ENCODE assay signal across 28 cellular contexts in genomic region chr7:133613250-133613649, GRCh38.
"Had no signal": no experiment of that assay in that cellular context is flagged by ENCODE, and none has a peak within 500 bp of the region (broad histone marks: within the 10 kb centered on the region; RNA-seq: fewer than 3 reads in every experiment).

No MANE protein-coding gene starts in this region.

- H3K27me3 Mint-ChIP-seq: naive B cell; natural killer cell treated with Interleukin-12 subunit alpha and Interleukin-12 subunit beta and Interleukin-15 and Interleukin-18, amount 100 ng/mL, for 72 hours; progenitor cell of endocrine pancreas; stimulated activated naive B cell treated with anti-CD40 and anti-IgM and Interleukin-4, amounts not matched to agents 10 μg/mL and 1 μg/mL and 100 μg/mL, for 72 hours; stimulated activated naive CD8-positive, alpha-beta T cell treated with anti-CD3 and anti-CD28 coated beads, Interleukin-15, Interleukin-2, amounts not matched to agents 100 ng/mL and 50 ng/mL, for 24 hours had no signal

- H3K9me3 ChIP-seq: esophagus muscularis mucosa, gastroesophageal sphincter, heart right ventricle, left lung, mucosa of descending colon, right lobe of liver, suprapubic skin had no signal

- H3K4me3 Mint-ChIP-seq: endodermal cell; mesothelial cell of epicardium; naive B cell; natural killer cell treated with Interleukin-12 subunit alpha and Interleukin-12 subunit beta and Interleukin-15 and Interleukin-18, amount 100 ng/mL, for 72 hours; neural progenitor cell; stimulated activated naive B cell treated with anti-CD40 and anti-IgM and Interleukin-4, amounts not matched to agents 10 μg/mL and 1 μg/mL and 100 μg/mL, for 72 hours; stimulated activated naive CD8-positive, alpha-beta T cell treated with anti-CD3 and anti-CD28 coated beads, Interleukin-15, Interleukin-2, amounts not matched to agents 100 ng/mL and 50 ng/mL, for 24 hours; type B pancreatic cell had no signal

- H3K36me3 Mint-ChIP-seq: mesothelial cell of epicardium; natural killer cell treated with Interleukin-12 subunit alpha and Interleukin-12 subunit beta and Interleukin-15 and Interleukin-18, amount 100 ng/mL, for 72 hours; neural progenitor cell; type B pancreatic cell had no signal

- H3K9ac ChIP-seq: neural progenitor cell, parathyroid adenoma had no signal

- H3K4me3 ChIP-seq: dorsolateral prefrontal cortex, esophagus muscularis mucosa, gastroesophageal sphincter, heart right ventricle, left lung, mucosa of descending colon, neural progenitor cell, right lobe of liver, suprapubic skin had no signal

- H3K27ac ChIP-seq: dorsolateral prefrontal cortex, esophagus muscularis mucosa, foreskin keratinocyte, gastroesophageal sphincter, heart right ventricle, left lung, neural progenitor cell, parathyroid adenoma, right lobe of liver, suprapubic skin had no signal

- H3K27ac Mint-ChIP-seq: mesothelial cell of epicardium; natural killer cell treated with Interleukin-12 subunit alpha and Interleukin-12 subunit beta and Interleukin-15 and Interleukin-18, amount 100 ng/mL, for 72 hours; neural progenitor cell; progenitor cell of endocrine pancreas; stimulated activated naive B cell treated with anti-CD40 and anti-IgM and Interleukin-4, amounts not matched to agents 10 μg/mL and 1 μg/mL and 100 μg/mL, for 72 hours; type B pancreatic cell had no signal

- DNase-seq: dorsolateral prefrontal cortex; effector CD4-positive, alpha-beta T cell; endodermal cell; foreskin keratinocyte; glutamatergic neuron; heart right ventricle; hippocampal formation; left cardiac atrium; left lung; mesenchymal stem cell; mucosa of descending colon; naive B cell; right lobe of liver; small intestine; stimulated activated CD4-positive, alpha-beta T cell treated with anti-CD3 and anti-CD28 coated beads, Interleukin-15, amount 100 ng/mL, for 24 hours; stimulated activated CD4-positive, alpha-beta T cell treated with anti-CD3 and anti-CD28 coated beads, Interleukin-2, amount 100 ng/mL, for 48 hours; stimulated activated naive B cell treated with anti-CD40 and anti-IgM and Interleukin-4, amounts not matched to agents 10 μg/mL and 1 μg/mL and 100 μg/mL, for 72 hours had no signal

- H3K27me3 ChIP-seq: dorsolateral prefrontal cortex, esophagus muscularis mucosa, foreskin keratinocyte, gastroesophageal sphincter, heart right ventricle, left lung, neural progenitor cell, right lobe of liver, suprapubic skin had no signal

- H3K9me3 Mint-ChIP-seq: endodermal cell; natural killer cell treated with Interleukin-12 subunit alpha and Interleukin-12 subunit beta and Interleukin-15 and Interleukin-18, amount 100 ng/mL, for 72 hours; neural progenitor cell; stimulated activated naive B cell treated with anti-CD40 and anti-IgM and Interleukin-4, amounts not matched to agents 10 μg/mL and 1 μg/mL and 100 μg/mL, for 72 hours; stimulated activated naive CD8-positive, alpha-beta T cell treated with anti-CD3 and anti-CD28 coated beads, Interleukin-15, Interleukin-2, amounts not matched to agents 100 ng/mL and 50 ng/mL, for 24 hours; type B pancreatic cell had no signal

- FAIRE-seq: endothelial cell of umbilical vein, small intestine had no signal

- H3K4me1 ChIP-seq: esophagus muscularis mucosa, foreskin keratinocyte, gastroesophageal sphincter, heart right ventricle, left lung, parathyroid adenoma, right lobe of liver, suprapubic skin had no signal

- H3K4me1 Mint-ChIP-seq: mesothelial cell of epicardium, neural progenitor cell had no signal

- H3K36me3 ChIP-seq: esophagus muscularis mucosa, gastroesophageal sphincter, heart right ventricle, left lung, neural progenitor cell, right lobe of liver, suprapubic skin had no signal
